Comparison of ENCODE assay signal across 8 cellular contexts in the genomic region with DNA sequence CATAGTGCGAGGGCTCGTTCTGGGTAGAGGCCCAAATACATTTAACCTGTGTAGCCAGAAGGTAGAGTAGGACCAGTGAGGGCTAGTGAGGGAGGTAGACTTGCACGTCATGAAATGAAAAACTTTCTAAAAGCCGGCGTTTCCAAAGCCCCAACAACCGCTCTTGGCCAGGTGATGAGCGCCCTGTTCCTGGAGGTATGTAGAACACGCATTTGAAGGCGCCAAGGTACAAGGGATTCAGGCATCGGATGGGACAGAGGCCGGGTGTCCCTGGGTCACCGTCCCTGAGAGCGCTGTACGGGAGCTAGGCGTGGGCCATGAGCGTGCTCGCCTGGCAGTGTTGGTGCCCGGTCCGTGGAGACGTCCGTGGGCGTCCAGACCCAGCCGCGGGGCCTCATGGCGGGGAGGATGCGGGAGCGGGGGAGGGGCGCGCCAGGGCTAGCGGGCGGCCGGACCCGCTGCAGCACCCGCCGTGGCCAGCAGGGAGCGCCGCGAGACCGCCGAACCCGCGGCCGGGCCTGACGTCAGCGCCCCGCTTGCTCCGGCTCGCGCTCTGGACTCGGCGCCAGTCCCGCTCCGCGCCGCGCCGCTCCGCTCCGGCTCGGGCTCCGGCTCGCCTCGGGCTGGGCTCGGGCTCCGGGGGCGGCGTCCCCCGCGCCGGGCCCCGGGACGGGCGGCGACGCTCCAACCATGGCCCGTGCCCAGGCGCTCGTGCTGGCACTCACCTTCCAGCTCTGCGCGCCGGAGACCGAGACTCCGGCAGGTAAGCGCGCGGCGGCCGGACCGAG. TPM values are rescaled to one million over a fixed set of nuclear protein-coding genes. Genes with fewer than 3 reads are reported as not detected.
A peak's percentile ranks its signal among the peaks of the same experiment; 100 is the strongest.
DNase-seq lines count a peak whose midpoint lies in the region; ATAC-seq and TF ChIP-seq lines count a peak whose summit lies in the region.

Gene PTPRU, plus strand, starts transcription at position 568 of the 788 bp plus-strand sequence. Its CDS starts 123 bp downstream, at position 691.

- peak within 1 kb of the TSS; percentile 2 for H3K27ac Mint-ChIP-seq in activated T-helper 2 cell treated with anti-CD3 and anti-CD28 coated beads, Interferon-gamma antibody, Interleukin-2, Interleukin-4, amounts not matched to agents 10 μg/mL and 5 μg/mL and 100 μg/mL, durations not matched to agents 14 hours and 24 hours and 36 hours
- H3K27ac Mint-ChIP-seq in nephron progenitor cell, result peak within 1 kb of the TSS; percentile 81
- H3K27ac Mint-ChIP-seq in stimulated activated naive CD8-positive, alpha-beta T cell treated with anti-CD3 and anti-CD28 coated beads, Interleukin-15, Interleukin-2, amounts not matched to agents 100 ng/mL and 50 ng/mL, for 24 hours, result peak within 1 kb of the TSS; percentile 18

- H3K9me3 Mint-ChIP-seq in activated T-helper 2 cell treated with anti-CD3 and anti-CD28 coated beads, Interferon-gamma antibody, Interleukin-2, Interleukin-4, amounts not matched to agents 10 μg/mL and 5 μg/mL and 100 μg/mL, durations not matched to agents 14 hours and 24 hours and 36 hours, result no peaks in the 10 kb centered on the region
- no peaks in the 10 kb centered on the region for H3K9me3 Mint-ChIP-seq in nephron progenitor cell
- no peaks in the 10 kb centered on the region for H3K9me3 Mint-ChIP-seq in stimulated activated naive CD8-positive, alpha-beta T cell treated with anti-CD3 and anti-CD28 coated beads, Interleukin-15, Interleukin-2, amounts not matched to agents 100 ng/mL and 50 ng/mL, for 24 hours

- DNase-seq in AG09319 (ENCODE audit: extremely low read depth, low read depth) (no peak), HT1080 (ENCODE audit: low read depth) (peak; percentile 58), RPMI7951 (ENCODE audit: low read depth) (peak; percentile 65), fibroblast of the conjunctiva (ENCODE audit: low read depth) (peak; percentile 33), nephron progenitor cell (peak; percentile 96)
- peak; percentile 78 for DNase-seq in activated T-helper 2 cell treated with anti-CD3 and anti-CD28 coated beads, Interferon-gamma antibody, Interleukin-2, Interleukin-4, amounts not matched to agents 10 μg/mL and 5 μg/mL and 100 μg/mL, durations not matched to agents 14 hours and 24 hours and 36 hours (ENCODE audit: low spot score)

- peaks cover 15% of the 10 kb centered on the region for H3K4me1 Mint-ChIP-seq in activated T-helper 2 cell treated with anti-CD3 and anti-CD28 coated beads, Interferon-gamma antibody, Interleukin-2, Interleukin-4, amounts not matched to agents 10 μg/mL and 5 μg/mL and 100 μg/mL, durations not matched to agents 14 hours and 24 hours and 36 hours (ENCODE audit: low read depth)
- H3K4me1 Mint-ChIP-seq in nephron progenitor cell, result peaks cover 58% of the 10 kb centered on the region
- peaks cover 26% of the 10 kb centered on the region for H3K4me1 Mint-ChIP-seq in stimulated activated naive CD8-positive, alpha-beta T cell treated with anti-CD3 and anti-CD28 coated beads, Interleukin-15, Interleukin-2, amounts not matched to agents 100 ng/mL and 50 ng/mL, for 24 hours (ENCODE audit: low read depth)

- peak; percentile 27 for TF ChIP-seq CTCF in AG09319 (IDR thresholded peaks at IDR 0.05; ENCODE audit: low read depth, low read length)
- TF ChIP-seq CTCF in nephron progenitor cell (IDR thresholded peaks at IDR 0.05), result peak; percentile 49

- H3K36me3 Mint-ChIP-seq in activated T-helper 2 cell treated with anti-CD3 and anti-CD28 coated beads, Interferon-gamma antibody, Interleukin-2, Interleukin-4, amounts not matched to agents 10 μg/mL and 5 μg/mL and 100 μg/mL, durations not matched to agents 14 hours and 24 hours and 36 hours (ENCODE audit: low read depth), result no peaks in the 10 kb centered on the region
- H3K36me3 Mint-ChIP-seq in nephron progenitor cell (ENCODE audit: low read depth), result no peaks in the 10 kb centered on the region
- H3K36me3 Mint-ChIP-seq in stimulated activated naive CD8-positive, alpha-beta T cell treated with anti-CD3 and anti-CD28 coated beads, Interleukin-15, Interleukin-2, amounts not matched to agents 100 ng/mL and 50 ng/mL, for 24 hours (ENCODE audit: low read depth), result no peaks in the 10 kb centered on the region

- intact Hi-C loops in activated T-helper 2 cell treated with anti-CD3 and anti-CD28 coated beads, Interferon-gamma antibody, Interleukin-2, Interleukin-4, amounts not matched to agents 10 μg/mL and 5 μg/mL and 100 μg/mL, durations not matched to agents 14 hours and 24 hours and 36 hours (cut with micrococcal nuclease), result loop anchor here (2.0 to 10.0 kb wide), 3 partner anchors 471 to 1479 kb away; no protein-coding TSS in a partner anchor

- peak; percentile 59 for ATAC-seq in GM19025 (IDR thresholded peaks at IDR 0.05; ENCODE audit: low read depth, unreplicated experiment)

- H3K27me3 Mint-ChIP-seq in activated T-helper 2 cell treated with anti-CD3 and anti-CD28 coated beads, Interferon-gamma antibody, Interleukin-2, Interleukin-4, amounts not matched to agents 10 μg/mL and 5 μg/mL and 100 μg/mL, durations not matched to agents 14 hours and 24 hours and 36 hours (ENCODE audit: low read depth), result peaks cover 53% of the 10 kb centered on the region
- H3K27me3 Mint-ChIP-seq in nephron progenitor cell (ENCODE audit: low read depth, poor library complexity), result peaks cover 49% of the 10 kb centered on the region
- peaks cover 48% of the 10 kb centered on the region for H3K27me3 Mint-ChIP-seq in stimulated activated naive CD8-positive, alpha-beta T cell treated with anti-CD3 and anti-CD28 coated beads, Interleukin-15, Interleukin-2, amounts not matched to agents 100 ng/mL and 50 ng/mL, for 24 hours

- peak within 1 kb of the TSS; percentile 76 for H3K4me3 Mint-ChIP-seq in activated T-helper 2 cell treated with anti-CD3 and anti-CD28 coated beads, Interferon-gamma antibody, Interleukin-2, Interleukin-4, amounts not matched to agents 10 μg/mL and 5 μg/mL and 100 μg/mL, durations not matched to agents 14 hours and 24 hours and 36 hours (ENCODE audit: low read depth)
- peak within 1 kb of the TSS; percentile 95 for H3K4me3 Mint-ChIP-seq in nephron progenitor cell
- H3K4me3 Mint-ChIP-seq in stimulated activated naive CD8-positive, alpha-beta T cell treated with anti-CD3 and anti-CD28 coated beads, Interleukin-15, Interleukin-2, amounts not matched to agents 100 ng/mL and 50 ng/mL, for 24 hours, result peak within 1 kb of the TSS; percentile 80

RNA-seq across cellular contexts. Expression of gene PTPRU, which starts in this region (rescaled TPM):
- total RNA-seq in HT1080 (2014; rRNA removed; shearing (Covaris generic)), result 37.5 and 40.1 TPM in 2 replicates
- polyA plus RNA-seq in HT1080 (2015; cell fraction: cytosol; rRNA removed), result 20.1 and 27.7 TPM in 2 replicates
- 28.9 and 32.2 TPM in 2 replicates for polyA plus RNA-seq in HT1080 (2015; cell fraction: nucleus; rRNA removed)
- total RNA-seq in RPMI7951 (2014; rRNA removed; shearing (Covaris generic)), result 14.1 and 26.2 TPM in 2 replicates
- total RNA-seq in activated T-helper 2 cell treated with anti-CD3 and anti-CD28 coated beads, Interferon-gamma antibody, Interleukin-2, Interleukin-4, amounts not matched to agents 10 μg/mL and 5 μg/mL and 100 μg/mL, durations not matched to agents 14 hours and 24 hours and 36 hours, result 0.30 and 0.37 TPM in 2 replicates

Comparison
In these comparisons a context has a peak if more than half of its experiments do, and no peak if none do; other contexts are left out.
1. RNA of gene PTPRU (total RNA-seq): 37.5 to 40.1 TPM in HT1080 and 14.1 to 26.2 TPM in RPMI7951; 0.30 to 0.37 TPM in activated T-helper 2 cell treated with anti-CD3 and anti-CD28 coated beads, Interferon-gamma antibody, Interleukin-2, Interleukin-4, amounts not matched to agents 10 μg/mL and 5 μg/mL and 100 μg/mL, durations not matched to agents 14 hours and 24 hours and 36 hours; every median in the first group is over 10 times any median in the second.
2. Peak in DNase-seq in activated T-helper 2 cell treated with anti-CD3 and anti-CD28 coated beads, Interferon-gamma antibody, Interleukin-2, Interleukin-4, amounts not matched to agents 10 μg/mL and 5 μg/mL and 100 μg/mL, durations not matched to agents 14 hours and 24 hours and 36 hours; RNA of the gene not detected or under 1 TPM.
3. H3K27ac Mint-ChIP-seq: peak in every context shown above with its lines; median percentile 81 in nephron progenitor cell; 18 in stimulated activated naive CD8-positive, alpha-beta T cell treated with anti-CD3 and anti-CD28 coated beads, Interleukin-15, Interleukin-2, amounts not matched to agents 100 ng/mL and 50 ng/mL, for 24 hours; 2 in activated T-helper 2 cell treated with anti-CD3 and anti-CD28 coated beads, Interferon-gamma antibody, Interleukin-2, Interleukin-4, amounts not matched to agents 10 μg/mL and 5 μg/mL and 100 μg/mL, durations not matched to agents 14 hours and 24 hours and 36 hours.
4. Peak in every context shown above with its lines, with median percentiles within 50 percentile points of each other: H3K4me3 Mint-ChIP-seq.